Comparison of ENCODE assay signal across 22 cellular contexts in genomic region chr16:88322500-88322970, GRCh38.
DNase-seq lines count a peak whose midpoint lies in the region; ATAC-seq, FAIRE-seq and TF ChIP-seq lines count a peak whose summit lies in the region.
"Had no signal": no experiment of that assay in that cellular context is flagged by ENCODE, and none has a peak within 500 bp of the region (broad histone marks: within the 10 kb centered on the region; RNA-seq: fewer than 3 reads in every experiment).

No MANE protein-coding gene starts in this region.

- CTCF ChIA-PET in K562 (lab: Yijun Ruan, JAX; ENCODE audit: low intra/inter-chr PET ratio), result no interaction called here

- H3K9ac ChIP-seq in BLaER1, result no peak overlapping the region
- no peak overlapping the region for H3K9ac ChIP-seq in BLaER1 treated with 17β-estradiol and CSF1 and Interleukin-3, amounts not matched to agents 10 nM and 100 nM
- H3K9ac ChIP-seq in K562 (ENCODE audit: insufficient read depth in 1 of 2, low read depth in 2 of 2, low read length in 2 of 2), result no peak overlapping the region
- peak overlapping the region; percentile 21 for H3K9ac ChIP-seq in neuronal stem cell (ENCODE audit: low read depth, low read length, poor library complexity)

- no peak overlapping the region for H3K27ac ChIP-seq in BLaER1
- H3K27ac ChIP-seq in BLaER1 treated with 17β-estradiol and CSF1 and Interleukin-3, amounts not matched to agents 10 nM and 100 nM, result no peak overlapping the region
- H3K27ac ChIP-seq in K562 (ENCODE audit: extremely low read depth, low read depth, low read length), result no peak overlapping the region
- no peak overlapping the region for H3K27ac ChIP-seq in neuronal stem cell (replicated peaks; ENCODE audit: low read length)
- H3K27ac ChIP-seq: C4-2B had no signal

- no peak for TF ChIP-seq EP300 in K562 (IDR thresholded peaks at IDR 0.05; ENCODE audit: low read length)

- peak overlapping the region; percentile 22 for H2BK12ac ChIP-seq in neuronal stem cell (ENCODE audit: low read length)

- H2BK5ac ChIP-seq in neuronal stem cell (ENCODE audit: low read length), result no peak overlapping the region

- DNase-seq in K562 (ENCODE audit: extremely low read depth in 1 of 4, low spot score in 3 of 4) (no peak), neuronal stem cell (ENCODE audit: low spot score) (no peak), NCI-H146 (lab: John Stamatoyannopoulos, UW) (no peak), lower leg skin (ENCODE audit: low spot score in 2 of 2) (no peak), hypothalamus (lab: John Stamatoyannopoulos, UW) (no peak)
- DNase-seq: 8988T; ACHN; Caco-2; Calu3; CD4-positive, alpha-beta T cell; CD8-positive, alpha-beta T cell; DMS79 treated with DMSO at 0.1 percent for 48 hours; GF-D8 had no signal

- no peak overlapping the region for H3K23ac ChIP-seq in neuronal stem cell (ENCODE audit: low read depth, low read length, poor library complexity)

- H2AK5ac ChIP-seq in neuronal stem cell (ENCODE audit: low read depth, low read length), result peak overlapping the region; percentile 83

- H3K4me2 ChIP-seq in BLaER1 (peak overlapping the region; percentile 71), K562 (ENCODE audit: insufficient read depth, low read length) (no peak overlapping the region), neuronal stem cell (ENCODE audit: insufficient read depth, low read length, poor library complexity, severe bottlenecking) (no peak overlapping the region)
- peak overlapping the region in 7 of 11 experiments; percentile 58 to 85 (median 76); a peak in 11 of 22 replicates for H3K4me2 ChIP-seq in BLaER1 treated with 17β-estradiol and CSF1 and Interleukin-3, amounts not matched to agents 10 nM and 100 nM

- TF ChIP-seq POLR2A in K562 (conservative IDR thresholded peaks at IDR 0.05) (no peak), lower leg skin (IDR thresholded peaks at IDR 0.05) (no peak)

- BruUV-seq in K562 (replicated peaks; lab: Mats Ljungman, UMichigan), result no TSS peak

- ATAC-seq in K562, result no peak
- ATAC-seq in HG03135 (IDR thresholded peaks at IDR 0.05; ENCODE audit: unreplicated experiment), result no peak
- ATAC-seq: CD8-positive, alpha-beta T cell had no signal

- no peaks in the 10 kb centered on the region for H3K79me2 ChIP-seq in K562 (ENCODE audit: control insufficient read depth, insufficient read depth, low read length)

- peak overlapping the region; percentile 0 for H4K8ac ChIP-seq in neuronal stem cell (ENCODE audit: low read depth, low read length)

- 61% methylated on average over 18 of the region's 19 CpGs for WGBS in K562 (ENCODE audit: insufficient coverage, low coverage, missing lambda C conversion rate)
- no CpG with 5 or more reads among the region's 19 CpGs for WGBS in neuronal stem cell (ENCODE audit: extremely low coverage in 2 of 2, insufficient read length in 2 of 2, insufficient replicate concordance in 1 of 2), 2 donors
- 90 to 92% methylated on average over 13 to 19 of the region's 19 CpGs for WGBS in lower leg skin, 2 donors

- no peak for TF ChIP-seq RAD21 in K562 (CRISPR knock-in tag; conservative IDR thresholded peaks at IDR 0.05 in 1 of 2, IDR thresholded peaks at IDR 0.05 in 1 of 2)

- POLR2A ChIA-PET in K562 (lab: Yijun Ruan, JAX), result interaction anchor here (0.6 to 1.3 kb wide), 2 partner anchors 12 to 189 kb away, joined by 3 to 4 read pairs; no protein-coding TSS in a partner anchor

- intact Hi-C loops in K562 (cut with micrococcal nuclease), result no loop called here
- intact Hi-C loops in lower leg skin (cut with DNase I; ENCODE audit: low total_unique reads), result no loop called here

- H3K36me3 ChIP-seq in BLaER1 (no peaks in the 10 kb centered on the region), K562 (ENCODE audit: control insufficient read depth, insufficient read depth, low read length) (no peaks in the 10 kb centered on the region), neuronal stem cell (replicated peaks in 1 of 2; ENCODE audit: control insufficient read depth in 2 of 2, insufficient read depth in 2 of 2, low read length in 2 of 2) (peaks cover 0 to 2% of the 10 kb centered on the region in 2 donors)
- H3K36me3 ChIP-seq in BLaER1 treated with 17β-estradiol and CSF1 and Interleukin-3, amounts not matched to agents 10 nM and 100 nM, result no peaks in the 10 kb centered on the region

- peak overlapping the region; percentile 26 for H2BK15ac ChIP-seq in neuronal stem cell (ENCODE audit: low read length)

- H3K18ac ChIP-seq in neuronal stem cell (ENCODE audit: low read length), result peak overlapping the region; percentile 35

- in situ Hi-C loops in K562 (cut with MboI), result no loop called here

- no peak for FAIRE-seq in K562 (lab: Jason Lieb, UNC)
- FAIRE-seq: A204.1, D721Med, G401.6, GM12891, GM19239 had no signal

- H4K20me1 ChIP-seq in BLaER1 (no peaks in the 10 kb centered on the region), K562 (replicated peaks; ENCODE audit: control insufficient read depth, insufficient read depth, low read length) (no peaks in the 10 kb centered on the region)
- H4K20me1 ChIP-seq in BLaER1 treated with 17β-estradiol and CSF1 and Interleukin-3, amounts not matched to agents 10 nM and 100 nM, result peaks cover 0 to 4% (median 0%) of the 10 kb centered on the region in 11 experiments; a peak in 2 of 22 replicates

- H3K27me3 ChIP-seq in BLaER1 (no peaks in the 10 kb centered on the region), K562 (ENCODE audit: control insufficient read depth in 2 of 2, insufficient read depth in 2 of 2, low read length in 2 of 2) (no peaks in the 10 kb centered on the region), neuronal stem cell (ENCODE audit: control insufficient read depth in 3 of 3, insufficient read depth in 3 of 3, low read depth in 1 of 3, low read length in 3 of 3) (no peaks in the 10 kb centered on the region)
- H3K27me3 ChIP-seq in BLaER1 treated with 17β-estradiol and CSF1 and Interleukin-3, amounts not matched to agents 10 nM and 100 nM, result no peaks in the 10 kb centered on the region

- TF ChIP-seq CTCF in K562 (IDR thresholded peaks at IDR 0.05 in 2 of 3, conservative IDR thresholded peaks at IDR 0.05 in 1 of 3; ENCODE audit: insufficient read depth in 2 of 3, low read depth in 1 of 3, low read length in 3 of 3) (no peak), lower leg skin (IDR thresholded peaks at IDR 0.05) (no peak)

- H3K9me3 ChIP-seq in BLaER1, result no peaks in the 10 kb centered on the region; the same call in 1 of the 2 replicates
- peaks cover 8 to 35% (median 25%) of the 10 kb centered on the region in 11 experiments; a peak in 18 of 22 replicates for H3K9me3 ChIP-seq in BLaER1 treated with 17β-estradiol and CSF1 and Interleukin-3, amounts not matched to agents 10 nM and 100 nM (replicated peaks in 1 of 11)
- no peaks in the 10 kb centered on the region for H3K9me3 ChIP-seq in K562 (replicated peaks; ENCODE audit: control insufficient read depth, insufficient read depth, low read depth, low read length)
- H3K9me3 ChIP-seq in neuronal stem cell (replicated peaks in 1 of 2; ENCODE audit: control insufficient read depth in 2 of 2, insufficient read depth in 1 of 2, low read depth in 1 of 2, low read length in 2 of 2), result peaks cover 0 to 4% of the 10 kb centered on the region in 2 donors

- no peak overlapping the region for H3K4ac ChIP-seq in neuronal stem cell (ENCODE audit: low read length)

- H3K9me1 ChIP-seq in K562 (ENCODE audit: control insufficient read depth, insufficient read depth, low read length), result no peaks in the 10 kb centered on the region

- H2BK120ac ChIP-seq in neuronal stem cell (ENCODE audit: low read depth, low read length), result no peak overlapping the region

- H3K79me1 ChIP-seq in neuronal stem cell (ENCODE audit: low read depth, low read length), result no peaks in the 10 kb centered on the region

- H3K4me3 ChIP-seq in BLaER1 (no peak overlapping the region), K562 (no peak overlapping the region), neuronal stem cell (ENCODE audit: low read length in 2 of 2) (no peak overlapping the region), lower leg skin (ENCODE audit: low read depth, poor library complexity, severe bottlenecking) (no peak overlapping the region)
- H3K4me3 ChIP-seq in BLaER1 treated with 17β-estradiol and CSF1 and Interleukin-3, amounts not matched to agents 10 nM and 100 nM, result no peak overlapping the region

- H3K4me1 ChIP-seq in BLaER1, result peaks cover 33% of the 10 kb centered on the region
- H3K4me1 ChIP-seq in BLaER1 treated with 17β-estradiol and CSF1 and Interleukin-3, amounts not matched to agents 10 nM and 100 nM, result peaks cover 0 to 33% (median 22%) of the 10 kb centered on the region in 10 experiments; a peak in 16 of 20 replicates
- H3K4me1 ChIP-seq in K562 (replicated peaks in 1 of 2; ENCODE audit: control insufficient read depth in 2 of 2, insufficient read depth in 2 of 2, low read length in 2 of 2), result peaks cover 6 to 69% of the 10 kb centered on the region in 2 experiments; a peak in 4 of 5 replicates
- H3K4me1 ChIP-seq in neuronal stem cell (ENCODE audit: control insufficient read depth in 2 of 2, insufficient read depth in 1 of 2, low read depth in 1 of 2, low read length in 2 of 2), result no peaks in the 10 kb centered on the region
- H3K4me1 ChIP-seq: Caco-2 had no signal

- H2AFZ ChIP-seq in K562 (ENCODE audit: low read depth, low read length) (no peak overlapping the region), neuronal stem cell (ENCODE audit: low read length) (no peak overlapping the region)

- peak overlapping the region; percentile 63 for H3K14ac ChIP-seq in neuronal stem cell (ENCODE audit: low read length)

- H4K91ac ChIP-seq in neuronal stem cell (ENCODE audit: low read depth, low read length, poor library complexity), result no peak overlapping the region

TF ChIP-seq in K562, 482 proteins besides CTCF, POLR2A, EP300 and RAD21 (continues in another document):
- TF ChIP-seq CREB5 (CRISPR knock-in tag; IDR thresholded peaks at IDR 0.05), result no peak
- TF ChIP-seq ZNF263 (CRISPR knock-in tag; IDR thresholded peaks at IDR 0.05; ENCODE audit: borderline replicate concordance), result no peak

Comparison
In these comparisons a context has a peak if more than half of its experiments do, and no peak if none do; other contexts are left out.
1. H3K4me2 ChIP-seq: peak in BLaER1 (single experiment) and BLaER1 treated with 17β-estradiol and CSF1 and Interleukin-3, amounts not matched to agents 10 nM and 100 nM (7 of 11); none in K562 (single experiment) and neuronal stem cell (single experiment).